In genomic region chr18:58536534-58537271, GRCh38 we compare ENCODE assay signal across 1 cellular context.
TF ChIP-seq lines count a peak whose summit lies in the region.

No MANE protein-coding gene starts in this region.

TF ChIP-seq in SK-N-SH, 30 proteins besides CTCF, POLR2A, EP300 and RAD21:
- TF ChIP-seq NFIC (IDR thresholded peaks at IDR 0.05; ENCODE audit: borderline replicate concordance): no peak
- TF ChIP-seq ZBTB33 (IDR thresholded peaks at IDR 0.05; ENCODE audit: borderline replicate concordance, low read depth): no peak
- no peak for TF ChIP-seq SMC3 (IDR thresholded peaks at IDR 0.05; ENCODE audit: low read depth, low read length)
- no peak for TF ChIP-seq TEAD4 (IDR thresholded peaks at IDR 0.05; ENCODE audit: borderline replicate concordance, insufficient read depth)
- no peak for TF ChIP-seq MAX (IDR thresholded peaks at IDR 0.05; ENCODE audit: low read depth)
- no peak for TF ChIP-seq IRF3 (IDR thresholded peaks at IDR 0.05; ENCODE audit: low read depth, low read length)
- no peak for TF ChIP-seq NRF1 (IDR thresholded peaks at IDR 0.05; ENCODE audit: low read depth, low read length)
- no peak for TF ChIP-seq GATA2 (CRISPR knock-in tag; IDR thresholded peaks at IDR 0.05)
- no peak for TF ChIP-seq FOXJ3 (CRISPR knock-in tag; IDR thresholded peaks at IDR 0.05)
- TF ChIP-seq GABPA (IDR thresholded peaks at IDR 0.05; ENCODE audit: low read depth): no peak
- TF ChIP-seq USF2 (IDR thresholded peaks at IDR 0.05; ENCODE audit: borderline replicate concordance, low read depth, low read length): no peak
- no peak for TF ChIP-seq ELF1 (IDR thresholded peaks at IDR 0.05)
- TF ChIP-seq SIN3A (IDR thresholded peaks at IDR 0.05; ENCODE audit: borderline replicate concordance, low read depth, low read length): no peak
- no peak for TF ChIP-seq RCOR1 (IDR thresholded peaks at IDR 0.05; ENCODE audit: low read length)
- TF ChIP-seq REST (IDR thresholded peaks at IDR 0.05; ENCODE audit: low read depth, low read length): no peak
- TF ChIP-seq JUND (IDR thresholded peaks at IDR 0.05): no peak
- no peak for TF ChIP-seq TAF1 (IDR thresholded peaks at IDR 0.05; ENCODE audit: borderline replicate concordance, low read depth, low read length)
- TF ChIP-seq EZH2phosphoT487 (IDR thresholded peaks at IDR 0.05; ENCODE audit: borderline replicate concordance, low read depth): no peak
